22 cellular contexts compared by ENCODE assay signal in genomic region chr2:109406301-109406700, GRCh38.
"Had no signal": no experiment of that assay in that cellular context is flagged by ENCODE, and none has a peak within 500 bp of the region (broad histone marks: within the 10 kb centered on the region; RNA-seq: fewer than 3 reads in every experiment).

No MANE protein-coding gene starts in this region.

- H3K27ac ChIP-seq: dorsolateral prefrontal cortex, left ventricle myocardium inferior, neural progenitor cell, pancreas, psoas muscle, right atrium auricular region, tibial nerve, uterus, WERI-Rb-1 had no signal

- H3K9me3 ChIP-seq: left ventricle myocardium inferior, pancreas, psoas muscle, right atrium auricular region, tibial nerve, uterus had no signal

- H3K9ac ChIP-seq: neural progenitor cell had no signal

- H3K4me1 ChIP-seq: left ventricle myocardium inferior, pancreas, right atrium auricular region, uterus had no signal

- H2AFZ ChIP-seq: neural progenitor cell had no signal

- H3K27me3 ChIP-seq: dorsolateral prefrontal cortex, neural progenitor cell, pancreas, right atrium auricular region, tibial nerve, uterus had no signal

- H3K4me2 ChIP-seq: neural progenitor cell had no signal

- DNase-seq: activated CD4-positive, alpha-beta T cell treated with anti-CD3 and anti-CD28 coated beads, Interleukin-2, amount 50 U/mL, for 1 hour; activated CD4-positive, CD25-positive, alpha-beta regulatory T cell treated with anti-CD3 and anti-CD28 coated beads, Interleukin-2, amount 50 U/mL, for 72 hours; activated gamma-delta T cell treated with Interleukin-2 at 50 U/mL for 16 hours; activated T-cell treated with anti-CD3 and anti-CD28 coated beads, Interleukin-2, amount 50 U/mL, for 1 hour; aorta; central memory CD4-positive, alpha-beta T cell; dorsolateral prefrontal cortex; effector memory CD8-positive, alpha-beta T cell; hippocampal formation; left ventricle myocardium inferior; naive thymus-derived CD8-positive, alpha-beta T cell; psoas muscle; stimulated activated CD4-positive, alpha-beta T cell treated with anti-CD3 and anti-CD28 coated beads, Interleukin-12 subunit alpha, Interleukin-12 subunit beta, amount 100 ng/mL, for 4 hours; stimulated activated CD4-positive, alpha-beta T cell treated with anti-CD3 and anti-CD28 coated beads, Interleukin-4, amount 100 ng/mL, for 4 hours; stimulated activated naive CD8-positive, alpha-beta T cell treated with anti-CD3 and anti-CD28 coated beads, Interleukin-15, Interleukin-2, amounts not matched to agents 100 U/mL and 50 U/mL, for 24 hours; T-helper 1 cell; uterus; WERI-Rb-1 had no signal

- H3K4me3 ChIP-seq: dorsolateral prefrontal cortex, left ventricle myocardium inferior, neural progenitor cell, pancreas, psoas muscle, right atrium auricular region, tibial nerve, uterus had no signal

- ATAC-seq: effector memory CD8-positive, alpha-beta T cell; naive thymus-derived CD8-positive, alpha-beta T cell; pancreas; psoas muscle; stimulated activated naive CD8-positive, alpha-beta T cell treated with anti-CD3 and anti-CD28 coated beads, Interleukin-15, Interleukin-2, amounts not matched to agents 100 U/mL and 50 U/mL, for 24 hours had no signal

- H3K36me3 ChIP-seq: left ventricle myocardium inferior, neural progenitor cell, pancreas, right atrium auricular region, tibial nerve, uterus, WERI-Rb-1 had no signal
